ENCODE assay signal across 12 cellular contexts in the genomic region with DNA sequence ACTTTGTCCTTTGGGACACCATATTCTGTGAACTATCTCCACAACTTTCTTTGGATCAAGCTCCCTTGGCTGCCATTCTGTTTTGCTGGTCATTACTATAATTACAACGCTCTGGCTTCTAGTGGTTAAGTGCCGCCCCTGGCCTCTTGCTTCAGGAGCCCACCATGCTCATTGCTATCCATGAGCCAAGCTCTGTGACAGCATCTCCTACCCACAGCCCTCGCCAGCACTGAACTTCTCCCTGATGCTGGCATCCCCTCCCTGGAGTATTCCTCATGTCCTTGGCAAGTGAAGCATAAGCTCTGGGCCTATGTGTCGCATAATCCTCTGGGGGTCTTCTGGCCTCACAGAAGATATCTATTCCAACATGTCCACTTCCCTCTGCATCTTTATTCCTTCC.
DNase-seq lines count a peak whose midpoint lies in the region; ATAC-seq and TF ChIP-seq lines count a peak whose summit lies in the region.
"Had no signal": no experiment of that assay in that cellular context is flagged by ENCODE, and none has a peak within 500 bp of the region (broad histone marks: within the 10 kb centered on the region; RNA-seq: fewer than 3 reads in every experiment).

No MANE protein-coding gene starts in this region.

- H3K4me3 ChIP-seq in right atrium auricular region (no peak overlapping the region), gastroesophageal sphincter (no peak overlapping the region)
- H3K4me3 ChIP-seq: HAP-1 had no signal

- H3K4me1 ChIP-seq in right atrium auricular region (no peaks in the 10 kb centered on the region), gastroesophageal sphincter (peaks cover 0 to 13% (median 0%) of the 10 kb centered on the region in 3 donors)

- no peak for TF ChIP-seq POLR2A in gastroesophageal sphincter (IDR thresholded peaks at IDR 0.05)

- no peak overlapping the region for H3K27ac Mint-ChIP-seq in osteocyte (ENCODE audit: unreplicated experiment)
- H3K27ac Mint-ChIP-seq in natural killer cell treated with Interleukin-12 subunit alpha and Interleukin-12 subunit beta and Interleukin-15 and Interleukin-18, amount 100 ng/mL, for 72 hours: no peak overlapping the region
- H3K27ac Mint-ChIP-seq: B cell; CD4-positive, CD25-positive, alpha-beta regulatory T cell; CD8-positive, alpha-beta memory T cell had no signal

- H3K4me1 Mint-ChIP-seq in osteocyte (ENCODE audit: unreplicated experiment): no peaks in the 10 kb centered on the region
- H3K4me1 Mint-ChIP-seq in natural killer cell treated with Interleukin-12 subunit alpha and Interleukin-12 subunit beta and Interleukin-15 and Interleukin-18, amount 100 ng/mL, for 72 hours (ENCODE audit: low read depth in 2 of 2): no peaks in the 10 kb centered on the region
- H3K4me1 Mint-ChIP-seq: B cell; CD4-positive, CD25-positive, alpha-beta regulatory T cell; CD8-positive, alpha-beta memory T cell had no signal

- no peak for TF ChIP-seq EP300 in gastroesophageal sphincter (IDR thresholded peaks at IDR 0.05)

- H3K9me3 Mint-ChIP-seq in osteocyte (ENCODE audit: unreplicated experiment): no peaks in the 10 kb centered on the region
- H3K9me3 Mint-ChIP-seq in natural killer cell treated with Interleukin-12 subunit alpha and Interleukin-12 subunit beta and Interleukin-15 and Interleukin-18, amount 100 ng/mL, for 72 hours: no peaks in the 10 kb centered on the region
- H3K9me3 Mint-ChIP-seq: CD4-positive, CD25-positive, alpha-beta regulatory T cell; CD8-positive, alpha-beta memory T cell had no signal

- no peak for ATAC-seq in left cardiac atrium
- ATAC-seq in gastroesophageal sphincter: peak; percentile 28
- no peak for ATAC-seq in left lobe of liver
- no peak for ATAC-seq in natural killer cell treated with Interleukin-12 subunit alpha and Interleukin-12 subunit beta and Interleukin-15 and Interleukin-18, amount 100 ng/mL, for 72 hours

- H3K36me3 ChIP-seq in right atrium auricular region: no peaks in the 10 kb centered on the region
- H3K36me3 ChIP-seq in gastroesophageal sphincter: no peaks in the 10 kb centered on the region
- H3K36me3 ChIP-seq: HAP-1 had no signal

- H3K9me3 ChIP-seq in right atrium auricular region: no peaks in the 10 kb centered on the region
- H3K9me3 ChIP-seq in gastroesophageal sphincter: no peaks in the 10 kb centered on the region
- H3K9me3 ChIP-seq: HAP-1 had no signal

- H3K27ac ChIP-seq in right atrium auricular region (no peak overlapping the region), gastroesophageal sphincter (no peak overlapping the region)

- WGBS in gastroesophageal sphincter (ENCODE audit: low coverage in 1 of 2), 2 donors: 90 to 94% methylated on average over 2 to 4 of the region's 4 CpGs

- peaks cover 16% of the 10 kb centered on the region for H3K27me3 Mint-ChIP-seq in osteocyte (ENCODE audit: unreplicated experiment)
- no peaks in the 10 kb centered on the region for H3K27me3 Mint-ChIP-seq in natural killer cell treated with Interleukin-12 subunit alpha and Interleukin-12 subunit beta and Interleukin-15 and Interleukin-18, amount 100 ng/mL, for 72 hours

- H3K27me3 ChIP-seq in right atrium auricular region: no peaks in the 10 kb centered on the region
- no peaks in the 10 kb centered on the region for H3K27me3 ChIP-seq in gastroesophageal sphincter

- DNase-seq in right atrium auricular region (ENCODE audit: low spot score): peak; percentile 52
- no peak for DNase-seq in left cardiac atrium
- peak; percentile 57 for DNase-seq in osteocyte (ENCODE audit: extremely low spot score, unreplicated experiment)
- DNase-seq in left lobe of liver (ENCODE audit: low spot score): no peak
- DNase-seq in natural killer cell treated with Interleukin-12 subunit alpha and Interleukin-12 subunit beta and Interleukin-15 and Interleukin-18, amount 100 ng/mL, for 72 hours (ENCODE audit: low spot score): no peak
- DNase-seq: C1 segment of cervical spinal cord; CD4-positive, CD25-positive, alpha-beta regulatory T cell; CD8-positive, alpha-beta memory T cell; COR-L47 had no signal

- no peak for TF ChIP-seq CTCF in right atrium auricular region (IDR thresholded peaks at IDR 0.05)
- no peak for TF ChIP-seq CTCF in gastroesophageal sphincter (IDR thresholded peaks at IDR 0.05)
- TF ChIP-seq CTCF in osteocyte (IDR thresholded peaks at IDR 0.05): no peak

- no peak overlapping the region for H3K4me3 Mint-ChIP-seq in osteocyte (ENCODE audit: unreplicated experiment)
- H3K4me3 Mint-ChIP-seq in natural killer cell treated with Interleukin-12 subunit alpha and Interleukin-12 subunit beta and Interleukin-15 and Interleukin-18, amount 100 ng/mL, for 72 hours: no peak overlapping the region
- H3K4me3 Mint-ChIP-seq: B cell; CD4-positive, CD25-positive, alpha-beta regulatory T cell; CD8-positive, alpha-beta memory T cell had no signal

- H3K36me3 Mint-ChIP-seq in osteocyte (ENCODE audit: unreplicated experiment): no peaks in the 10 kb centered on the region
- no peaks in the 10 kb centered on the region for H3K36me3 Mint-ChIP-seq in natural killer cell treated with Interleukin-12 subunit alpha and Interleukin-12 subunit beta and Interleukin-15 and Interleukin-18, amount 100 ng/mL, for 72 hours
- H3K36me3 Mint-ChIP-seq: CD4-positive, CD25-positive, alpha-beta regulatory T cell; CD8-positive, alpha-beta memory T cell had no signal

- intact Hi-C loops in left cardiac atrium (cut with DNase I): no loop called here

Comparison
In these comparisons a context has a peak if more than half of its experiments do, and no peak if none do; other contexts are left out.
1. DNase-seq: peak in right atrium auricular region (single experiment) and osteocyte (single experiment); none in left cardiac atrium (single experiment), left lobe of liver (single experiment) and natural killer cell treated with Interleukin-12 subunit alpha and Interleukin-12 subunit beta and Interleukin-15 and Interleukin-18, amount 100 ng/mL, for 72 hours (single experiment).